17 cellular contexts compared by ENCODE assay signal in genomic region chr14:94177806-94178205, GRCh38. TPM values are rescaled to one million over a fixed set of nuclear protein-coding genes. Genes with fewer than 3 reads are reported as not detected.
DNase-seq lines count a peak whose midpoint lies in the region; ATAC-seq, FAIRE-seq and TF ChIP-seq lines count a peak whose summit lies in the region.
"Had no signal": no experiment of that assay in that cellular context is flagged by ENCODE, and none has a peak within 500 bp of the region (broad histone marks: within the 10 kb centered on the region; RNA-seq: fewer than 3 reads in every experiment).

No MANE protein-coding gene starts in this region.

- peaks cover 9% of the 10 kb centered on the region for H3K27me3 Mint-ChIP-seq in GM23338 (ENCODE audit: insufficient read depth, low read depth, poor library complexity)
- no peaks in the 10 kb centered on the region for H3K27me3 Mint-ChIP-seq in activated T-helper 17 cell treated with anti-CD3 and anti-CD28 coated beads, Interleukin-2, amount 50 U/mL, for 72 hours
- peaks cover 33% of the 10 kb centered on the region for H3K27me3 Mint-ChIP-seq in stimulated activated naive CD8-positive, alpha-beta T cell treated with anti-CD3 and anti-CD28 coated beads, Interleukin-15, amount 100 ng/mL, for 72 hours
- peaks cover 45% of the 10 kb centered on the region for H3K27me3 Mint-ChIP-seq in T-helper 2 cell treated with Interferon-gamma antibody and Interleukin-4, amounts not matched to agents 5 μg/mL and 100 μg/mL, for 36 hours (ENCODE audit: low read depth)

- DNase-seq in D721Med (ENCODE audit: insufficient read length, low spot score) (no peak), GM23338 (ENCODE audit: low spot score) (peak; percentile 49), keratinocyte (ENCODE audit: low read depth, low spot score) (peak; percentile 40), Peyer's patch (no peak)
- DNase-seq in stimulated activated naive CD8-positive, alpha-beta T cell treated with anti-CD3 and anti-CD28 coated beads, Interleukin-15, amount 100 ng/mL, for 72 hours, result no peak
- DNase-seq in T-helper 2 cell treated with Interferon-gamma antibody and Interleukin-4, amounts not matched to agents 5 μg/mL and 100 μg/mL, for 36 hours (ENCODE audit: low spot score), result no peak
- DNase-seq: BE2C; CD8-positive, alpha-beta T cell; DND-41; GF-D8; Karpas-422; NCI-H1105 treated with DMSO at 0.1 percent for 48 hours; NCI-H187 treated with DMSO at 0.1 percent for 48 hours; NCI-H446 treated with DMSO at 0.1 percent for 48 hours had no signal

- H3K4me3 ChIP-seq in GM23338 (no peak overlapping the region), keratinocyte (ENCODE audit: control insufficient read depth in 2 of 3, extremely low read depth in 1 of 3, insufficient read depth in 2 of 3, low read depth in 1 of 3, low read length in 3 of 3) (no peak overlapping the region), Peyer's patch (no peak overlapping the region)
- H3K4me3 ChIP-seq: SJCRH30 had no signal

- peak overlapping the region; percentile 3; the same call in 1 of the 2 replicates for H3K4me2 ChIP-seq in GM23338
- H3K4me2 ChIP-seq in keratinocyte (ENCODE audit: control insufficient read depth, extremely low read depth, insufficient read depth, low read depth, low read length), result peak overlapping the region; percentile 73

- peaks cover 3% of the 10 kb centered on the region; the same call in 1 of the 3 replicates for H3K36me3 Mint-ChIP-seq in GM23338 (ENCODE audit: low read depth)
- H3K36me3 Mint-ChIP-seq in activated T-helper 17 cell treated with anti-CD3 and anti-CD28 coated beads, Interleukin-2, amount 50 U/mL, for 72 hours (ENCODE audit: low read depth), result peaks cover 69% of the 10 kb centered on the region
- no peaks in the 10 kb centered on the region for H3K36me3 Mint-ChIP-seq in T-helper 2 cell treated with Interferon-gamma antibody and Interleukin-4, amounts not matched to agents 5 μg/mL and 100 μg/mL, for 36 hours (ENCODE audit: low read depth)
- H3K36me3 Mint-ChIP-seq: CD8-positive, alpha-beta T cell had no signal

- H3K27ac Mint-ChIP-seq in GM23338, result no peak overlapping the region
- H3K27ac Mint-ChIP-seq in activated T-helper 17 cell treated with anti-CD3 and anti-CD28 coated beads, Interleukin-2, amount 50 U/mL, for 72 hours, result peak overlapping the region; percentile 82
- H3K27ac Mint-ChIP-seq in stimulated activated naive CD8-positive, alpha-beta T cell treated with anti-CD3 and anti-CD28 coated beads, Interleukin-15, amount 100 ng/mL, for 72 hours, result no peak overlapping the region
- no peak overlapping the region for H3K27ac Mint-ChIP-seq in T-helper 2 cell treated with Interferon-gamma antibody and Interleukin-4, amounts not matched to agents 5 μg/mL and 100 μg/mL, for 36 hours
- H3K27ac Mint-ChIP-seq: CD8-positive, alpha-beta T cell had no signal

- TF ChIP-seq POLR2A in Peyer's patch (IDR thresholded peaks at IDR 0.05), result no peak

- peak overlapping the region; percentile 3 for H3K9ac ChIP-seq in keratinocyte (ENCODE audit: control insufficient read depth, extremely low read depth, insufficient read depth, low read length)

- FAIRE-seq in D721Med (lab: Jason Lieb, UNC) (peak; percentile 44), keratinocyte (lab: Jason Lieb, UNC) (peak; percentile 83)
- FAIRE-seq: GM19239 had no signal

- peaks cover 15% of the 10 kb centered on the region for H3K4me1 ChIP-seq in GM23338 (ENCODE audit: insufficient read depth)
- H3K4me1 ChIP-seq in keratinocyte (ENCODE audit: control insufficient read depth, extremely low read depth, insufficient read depth, low read length), result peaks cover 24% of the 10 kb centered on the region
- H3K4me1 ChIP-seq in Peyer's patch, result peaks cover 5 to 16% (median 9%) of the 10 kb centered on the region in 4 donors
- H3K4me1 ChIP-seq: BE2C had no signal

- H3K9me2 ChIP-seq in GM23338 (ENCODE audit: insufficient read depth), result no peaks in the 10 kb centered on the region

- H3K36me3 ChIP-seq in GM23338 (ENCODE audit: insufficient read depth), result no peaks in the 10 kb centered on the region
- no peaks in the 10 kb centered on the region for H3K36me3 ChIP-seq in keratinocyte (ENCODE audit: control insufficient read depth in 2 of 2, extremely low read depth in 1 of 2, insufficient read depth in 2 of 2, low read length in 2 of 2)
- no peaks in the 10 kb centered on the region for H3K36me3 ChIP-seq in Peyer's patch
- H3K36me3 ChIP-seq: BE2C, SJCRH30 had no signal

- no peak for TF ChIP-seq CTCF in D721Med (IDR thresholded peaks at IDR 0.05; ENCODE audit: insufficient read depth, missing control alignments)
- no peak for TF ChIP-seq CTCF in GM23338 (conservative IDR thresholded peaks at IDR 0.05; ENCODE audit: low read depth in 2 of 2)
- TF ChIP-seq CTCF in keratinocyte (optimal IDR thresholded peaks at IDR 0.05 in 1 of 3, IDR thresholded peaks at IDR 0.05 in 1 of 3, conservative IDR thresholded peaks at IDR 0.05 in 1 of 3; ENCODE audit: extremely low read depth in 1 of 3, insufficient read depth in 2 of 3, low read length in 3 of 3), result peak in 1 of 3 experiments; percentile 16
- TF ChIP-seq CTCF in Peyer's patch (IDR thresholded peaks at IDR 0.05), result no peak

- H4K20me1 ChIP-seq in GM23338 (replicated peaks; ENCODE audit: insufficient read depth) (no peaks in the 10 kb centered on the region), keratinocyte (ENCODE audit: control insufficient read depth, extremely low read depth, insufficient read depth, low read length) (peaks cover 4% of the 10 kb centered on the region)

- H3K27ac ChIP-seq in GM23338 (ENCODE audit: low read depth), result no peak overlapping the region
- H3K27ac ChIP-seq in keratinocyte (ENCODE audit: control insufficient read depth, insufficient read depth, low read length), result peak overlapping the region; percentile 73
- H3K27ac ChIP-seq in Peyer's patch, result no peak overlapping the region
- H3K27ac ChIP-seq: SJCRH30 had no signal

- H3K9me3 ChIP-seq in keratinocyte (ENCODE audit: control insufficient read depth, low read depth, low read length) (no peaks in the 10 kb centered on the region), Peyer's patch (no peaks in the 10 kb centered on the region)
- H3K9me3 ChIP-seq: BE2C, SJCRH30 had no signal

- peak overlapping the region; percentile 30 for H3K4me3 Mint-ChIP-seq in GM23338
- peak overlapping the region; percentile 77 for H3K4me3 Mint-ChIP-seq in activated T-helper 17 cell treated with anti-CD3 and anti-CD28 coated beads, Interleukin-2, amount 50 U/mL, for 72 hours
- H3K4me3 Mint-ChIP-seq in stimulated activated naive CD8-positive, alpha-beta T cell treated with anti-CD3 and anti-CD28 coated beads, Interleukin-15, amount 100 ng/mL, for 72 hours, result no peak overlapping the region
- no peak overlapping the region for H3K4me3 Mint-ChIP-seq in T-helper 2 cell treated with Interferon-gamma antibody and Interleukin-4, amounts not matched to agents 5 μg/mL and 100 μg/mL, for 36 hours
- H3K4me3 Mint-ChIP-seq: CD8-positive, alpha-beta T cell had no signal

- ATAC-seq in GM23338, result no peak
- peak; percentile 22 for ATAC-seq in activated T-helper 17 cell treated with anti-CD3 and anti-CD28 coated beads, Interleukin-2, amount 50 U/mL, for 72 hours (replicated peaks)
- no peak for ATAC-seq in stimulated activated naive CD8-positive, alpha-beta T cell treated with anti-CD3 and anti-CD28 coated beads, Interleukin-15, amount 100 ng/mL, for 72 hours
- ATAC-seq: CD8-positive, alpha-beta T cell had no signal

- dilution Hi-C loops in keratinocyte (cut with MboI; ENCODE audit: extremely low pct_ligation_motif_present, low sequenced_read_pairs), result no loop called here

- H3F3A ChIP-seq in GM23338 (replicated peaks; ENCODE audit: low read depth), result peaks cover 4% of the 10 kb centered on the region; the same call in 1 of the 2 replicates

- no peaks in the 10 kb centered on the region for H3K9me1 ChIP-seq in keratinocyte (ENCODE audit: control insufficient read depth, extremely low read depth, insufficient read depth, low read length)

- H3K27me3 ChIP-seq in GM23338 (ENCODE audit: insufficient read depth), result peaks cover 22% of the 10 kb centered on the region
- no peaks in the 10 kb centered on the region for H3K27me3 ChIP-seq in keratinocyte (ENCODE audit: control insufficient read depth, extremely low read depth, insufficient read depth, low read length)
- peaks cover 0 to 19% of the 10 kb centered on the region in 2 donors for H3K27me3 ChIP-seq in Peyer's patch
- H3K27me3 ChIP-seq: SJCRH30 had no signal

- H3K9me3 Mint-ChIP-seq in GM23338, result no peaks in the 10 kb centered on the region; the same call in 2 of the 3 replicates
- no peaks in the 10 kb centered on the region for H3K9me3 Mint-ChIP-seq in activated T-helper 17 cell treated with anti-CD3 and anti-CD28 coated beads, Interleukin-2, amount 50 U/mL, for 72 hours
- no peaks in the 10 kb centered on the region for H3K9me3 Mint-ChIP-seq in stimulated activated naive CD8-positive, alpha-beta T cell treated with anti-CD3 and anti-CD28 coated beads, Interleukin-15, amount 100 ng/mL, for 72 hours
- no peaks in the 10 kb centered on the region for H3K9me3 Mint-ChIP-seq in T-helper 2 cell treated with Interferon-gamma antibody and Interleukin-4, amounts not matched to agents 5 μg/mL and 100 μg/mL, for 36 hours
- H3K9me3 Mint-ChIP-seq: CD8-positive, alpha-beta T cell had no signal

- H3K4me1 Mint-ChIP-seq in GM23338, result peaks cover 37% of the 10 kb centered on the region
- peaks cover 19% of the 10 kb centered on the region for H3K4me1 Mint-ChIP-seq in activated T-helper 17 cell treated with anti-CD3 and anti-CD28 coated beads, Interleukin-2, amount 50 U/mL, for 72 hours
- H3K4me1 Mint-ChIP-seq in stimulated activated naive CD8-positive, alpha-beta T cell treated with anti-CD3 and anti-CD28 coated beads, Interleukin-15, amount 100 ng/mL, for 72 hours, result peaks cover 42% of the 10 kb centered on the region
- H3K4me1 Mint-ChIP-seq in T-helper 2 cell treated with Interferon-gamma antibody and Interleukin-4, amounts not matched to agents 5 μg/mL and 100 μg/mL, for 36 hours (ENCODE audit: low read depth), result peaks cover 23% of the 10 kb centered on the region

- H2AFZ ChIP-seq in GM23338 (no peak overlapping the region), keratinocyte (ENCODE audit: control insufficient read depth, low read length) (no peak overlapping the region)

- H3K79me2 ChIP-seq in GM23338 (replicated peaks; ENCODE audit: insufficient read depth), result peaks cover 12% of the 10 kb centered on the region; the same call in 1 of the 2 replicates
- peaks cover 19% of the 10 kb centered on the region for H3K79me2 ChIP-seq in keratinocyte (ENCODE audit: control insufficient read depth, insufficient read depth, low read length)

RNA-seq across cellular contexts. Expression of gene PPP4R4, which starts 3.7 kb away (rescaled TPM):
- total RNA-seq in GM23338 (2014; rRNA removed; shearing (Covaris generic)), result 11.1 and 20.9 TPM in 2 replicates
- polyA plus RNA-seq in GM23338 (2016; fragmentation: Nextera tagmentation; extraction: Ambion mirVana), result 2.5 and 3.0 TPM in 2 replicates
- total RNA-seq in activated T-helper 17 cell treated with anti-CD3 and anti-CD28 coated beads, Interleukin-2, amount 50 U/mL, for 72 hours, result 10 to 100 TPM in 1 of 2 donors, 1 to 10 TPM in 1; 1.8 to 68.2 TPM
- 8.1 to 9.0 TPM (median 8.9 TPM) in 3 replicates for polyA plus RNA-seq in keratinocyte
- polyA plus RNA-seq in keratinocyte (2011; ENCODE audit: low read depth), result 3.3 TPM
- polyA plus RNA-seq in keratinocyte (2011; cell fraction: cytosol; rRNA removed), result 5.8 and 7.2 TPM in 2 replicates
- polyA plus RNA-seq in keratinocyte (2011; cell fraction: nucleus; rRNA removed), result 8.4 and 10.8 TPM in 2 replicates
- 4.3 and 5.0 TPM in 2 replicates for polyA plus RNA-seq in keratinocyte (2012; ENCODE audit: low replicate concordance)
- 11.9 to 22.0 TPM (median 16.6 TPM) in 3 replicates for polyA minus RNA-seq in keratinocyte
- 3.1 TPM for polyA minus RNA-seq in keratinocyte (2011; cell fraction: cytosol; rRNA and poly(A)+ RNA removed)
- 18.1 and 22.1 TPM in 2 replicates for polyA minus RNA-seq in keratinocyte (2011; cell fraction: nucleus; rRNA and poly(A)+ RNA removed)
- 1 to 10 TPM in 2 of 4 donors, not detected in 2; 2.5 to 5.0 TPM for total RNA-seq in Peyer's patch
- total RNA-seq: CD8-positive, alpha-beta T cell had no signal

RNA-seq across cellular contexts. Expression of gene IFI27L2, which starts 48.4 kb away (rescaled TPM):
- 16.8 and 23.4 TPM in 2 replicates for total RNA-seq in GM23338 (2014; rRNA removed; shearing (Covaris generic))
- 38.5 and 49.9 TPM in 2 replicates for polyA plus RNA-seq in GM23338 (2016; fragmentation: Nextera tagmentation; extraction: Ambion mirVana)
- total RNA-seq in activated T-helper 17 cell treated with anti-CD3 and anti-CD28 coated beads, Interleukin-2, amount 50 U/mL, for 72 hours, result 10 to 100 TPM; 58.5 to 58.8 TPM
- polyA plus RNA-seq in keratinocyte, result 67.5 to 179 TPM (median 82.2 TPM) in 3 replicates
- 13.2 TPM for polyA plus RNA-seq in keratinocyte (2011; ENCODE audit: low read depth)
- polyA plus RNA-seq in keratinocyte (2011; cell fraction: cytosol; rRNA removed), result 69.1 and 147 TPM in 2 replicates
- 49.5 and 57.5 TPM in 2 replicates for polyA plus RNA-seq in keratinocyte (2011; cell fraction: nucleus; rRNA removed)
- 92.1 and 193 TPM in 2 replicates for polyA plus RNA-seq in keratinocyte (2012; ENCODE audit: low replicate concordance)
- 32.7 to 59.4 TPM (median 35.4 TPM) in 3 replicates for polyA minus RNA-seq in keratinocyte
- polyA minus RNA-seq in keratinocyte (2011; cell fraction: cytosol; rRNA and poly(A)+ RNA removed), result 191 TPM
- 9.8 and 11.2 TPM in 2 replicates for polyA minus RNA-seq in keratinocyte (2011; cell fraction: nucleus; rRNA and poly(A)+ RNA removed)
- 10 to 100 TPM; 26.5 to 91.1 (median 63.9) TPM for total RNA-seq in Peyer's patch

Comparison
In these comparisons a context has a peak if more than half of its experiments do, and no peak if none do; other contexts are left out.
1. DNase-seq: peak in GM23338 (single experiment) and keratinocyte (single experiment); none in D721Med (single experiment), Peyer's patch (0 of 3), stimulated activated naive CD8-positive, alpha-beta T cell treated with anti-CD3 and anti-CD28 coated beads, Interleukin-15, amount 100 ng/mL, for 72 hours (0 of 2) and T-helper 2 cell treated with Interferon-gamma antibody and Interleukin-4, amounts not matched to agents 5 μg/mL and 100 μg/mL, for 36 hours (single experiment).
2. H3K4me3 Mint-ChIP-seq: peak in GM23338 (single experiment) and activated T-helper 17 cell treated with anti-CD3 and anti-CD28 coated beads, Interleukin-2, amount 50 U/mL, for 72 hours (single experiment); none in stimulated activated naive CD8-positive, alpha-beta T cell treated with anti-CD3 and anti-CD28 coated beads, Interleukin-15, amount 100 ng/mL, for 72 hours (0 of 2) and T-helper 2 cell treated with Interferon-gamma antibody and Interleukin-4, amounts not matched to agents 5 μg/mL and 100 μg/mL, for 36 hours (single experiment).